In genomic region chr9:114777841-114778240, GRCh38 we compare ENCODE assay signal across 12 cellular contexts. TPM values are rescaled to one million over a fixed set of nuclear protein-coding genes. Genes with fewer than 3 reads are reported as not detected.
A peak's percentile ranks its signal among the peaks of the same experiment; 100 is the strongest.
DNase-seq lines count a peak whose midpoint lies in the region; ATAC-seq and TF ChIP-seq lines count a peak whose summit lies in the region.
"Had no signal": no experiment of that assay in that cellular context is flagged by ENCODE, and none has a peak within 500 bp of the region (broad histone marks: within the 10 kb centered on the region; RNA-seq: fewer than 3 reads in every experiment).

No MANE protein-coding gene starts in this region.

- H3K27me3 ChIP-seq in esophagus muscularis mucosa (peaks cover 0 to 21% (median 0%) of the 10 kb centered on the region in 4 donors), dorsolateral prefrontal cortex (peaks cover 0 to 22% (median 0%) of the 10 kb centered on the region in 45 donors)
- H3K27me3 ChIP-seq: tibial nerve had no signal

- no peaks in the 10 kb centered on the region for H3K4me1 ChIP-seq in esophagus muscularis mucosa

- H3K36me3 ChIP-seq in esophagus muscularis mucosa: no peaks in the 10 kb centered on the region
- H3K36me3 ChIP-seq: tibial nerve had no signal

- no peak for TF ChIP-seq POLR2A in esophagus muscularis mucosa (IDR thresholded peaks at IDR 0.05; ENCODE audit: low read depth)

- no peak for TF ChIP-seq EP300 in esophagus muscularis mucosa (IDR thresholded peaks at IDR 0.05)

- DNase-seq in NCI-H69 (lab: John Stamatoyannopoulos, UW) (peak; percentile 41), activated T-cell treated with anti-CD3 and anti-CD28 coated beads for 1 hour (ENCODE audit: low read depth) (peak; percentile 12), esophagus muscularis mucosa (ENCODE audit: extremely low spot score) (peak; percentile 87), EL (no peak), dorsolateral prefrontal cortex (no peak)
- peak; percentile 5 to 45 (median 23) for DNase-seq in stimulated activated CD4-positive, alpha-beta T cell treated with anti-CD3 and anti-CD28 coated beads, TNF-alpha, amount 100 ng/mL, for 48 hours (ENCODE audit: low read depth in 3 of 3)
- DNase-seq: caudate nucleus, NCI-H446 had no signal

- no peaks in the 10 kb centered on the region for H3K9me3 ChIP-seq in esophagus muscularis mucosa
- H3K9me3 ChIP-seq: tibial nerve had no signal

- TF ChIP-seq CTCF in esophagus muscularis mucosa (IDR thresholded peaks at IDR 0.05) (no peak), dorsolateral prefrontal cortex (IDR thresholded peaks at IDR 0.05 in 54 of 56, conservative IDR thresholded peaks at IDR 0.05 in 2 of 56; ENCODE audit: low read depth in 1 of 56, partially characterized antibody in 56 of 56) (no peak)

- H3K4me3 ChIP-seq in esophagus muscularis mucosa: no peak overlapping the region
- no peak overlapping the region for H3K4me3 ChIP-seq in dorsolateral prefrontal cortex
- H3K4me3 ChIP-seq: skin epidermis, tibial nerve had no signal

- H3K27ac ChIP-seq in esophagus muscularis mucosa (replicated peaks in 1 of 4) (no peak overlapping the region), dorsolateral prefrontal cortex (no peak overlapping the region)
- H3K27ac ChIP-seq: skin epidermis, tibial nerve had no signal

- intact Hi-C loops in esophagus muscularis mucosa (cut with DNase I): no loop called here
- intact Hi-C loops in dorsolateral prefrontal cortex (cut with DNase I): no loop called here

- 41% methylated on average over 4 of the region's 4 CpGs for whole genome bisulfite sequencing in esophagus muscularis mucosa

- ATAC-seq in GM19395 (IDR thresholded peaks at IDR 0.05; ENCODE audit: unreplicated experiment) (no peak), GM19467 (IDR thresholded peaks at IDR 0.05; ENCODE audit: unreplicated experiment) (no peak)

RNA-seq across cellular contexts. Expression of gene TNFSF15, which starts 28.0 kb away (rescaled TPM):
- total RNA-seq in esophagus muscularis mucosa (under 1 TPM; 0.06 to 0.83 (median 0.25) TPM), dorsolateral prefrontal cortex (under 1 TPM in 70 of 120 experiments, not detected in 50; 0.06 to 0.55 (median 0.15) TPM)

Comparison
In these comparisons a context has a peak if more than half of its experiments do, and no peak if none do; other contexts are left out.
1. DNase-seq: peak in NCI-H69 (single experiment), activated T-cell treated with anti-CD3 and anti-CD28 coated beads for 1 hour (single experiment), esophagus muscularis mucosa (single experiment) and stimulated activated CD4-positive, alpha-beta T cell treated with anti-CD3 and anti-CD28 coated beads, TNF-alpha, amount 100 ng/mL, for 48 hours (3 of 3); none in EL (single experiment) and dorsolateral prefrontal cortex (0 of 10).